In genomic region chr15:42611532-42611931, GRCh38 we compare ENCODE assay signal across 1 cellular context.
TF ChIP-seq lines count a peak whose summit lies in the region.

No MANE protein-coding gene starts in this region.

TF ChIP-seq in K562, 482 proteins besides CTCF, POLR2A, EP300 and RAD21 (continued from another document):
- no peak for TF ChIP-seq ZNF668 (CRISPR knock-in tag; IDR thresholded peaks at IDR 0.05)
